ENCODE assay signal across 8 cellular contexts in the genomic region with DNA sequence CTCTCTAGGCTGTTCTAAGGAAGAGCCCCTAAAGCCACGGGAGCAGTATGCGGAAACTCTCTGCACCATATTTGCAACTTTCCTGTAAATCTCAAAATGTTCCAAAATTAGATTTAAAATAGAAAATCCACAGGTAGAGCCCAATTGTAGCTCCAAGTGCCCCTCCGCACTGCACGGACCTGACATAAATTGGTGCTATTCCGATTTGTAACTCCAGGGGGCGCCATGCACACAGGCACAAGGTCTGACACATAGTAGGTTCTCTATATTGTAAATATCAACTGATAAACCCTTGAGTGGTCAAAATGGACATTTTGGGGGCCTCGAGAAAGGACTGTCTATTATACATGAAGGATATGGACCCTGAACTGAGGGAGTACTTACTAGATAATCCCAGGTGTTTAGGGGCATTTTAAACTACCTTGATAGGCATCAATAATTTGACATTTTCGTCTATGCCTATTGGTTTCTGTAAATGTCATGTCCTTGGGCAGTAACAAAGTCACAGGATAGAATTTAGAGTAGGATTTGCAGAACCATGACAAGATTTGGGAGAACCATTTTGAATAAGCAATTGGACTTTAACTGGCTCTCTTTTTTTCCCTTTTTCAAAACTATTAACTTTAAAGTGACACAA. TPM values are rescaled to one million over a fixed set of nuclear protein-coding genes. Genes with fewer than 3 reads are reported as not detected.
DNase-seq lines count a peak whose midpoint lies in the region; ATAC-seq and TF ChIP-seq lines count a peak whose summit lies in the region.

No MANE protein-coding gene starts in this region.

- 6 to 11% methylated on average over 3 to 4 of the region's 8 CpGs for WGBS in gastroesophageal sphincter (ENCODE audit: low coverage in 1 of 2), 2 donors

- ATAC-seq in gastroesophageal sphincter: no peak
- ATAC-seq in GM21381 (IDR thresholded peaks at IDR 0.05; ENCODE audit: unreplicated experiment): no peak
- no peak for ATAC-seq in HG02981 (IDR thresholded peaks at IDR 0.05; ENCODE audit: unreplicated experiment)

- no peak overlapping the region for H3K27ac ChIP-seq in gastroesophageal sphincter

- peaks cover 50% of the 10 kb centered on the region for H3K27me3 ChIP-seq in gastroesophageal sphincter

- TF ChIP-seq CTCF in GM12801 (IDR thresholded peaks at IDR 0.05; ENCODE audit: extremely low read depth, insufficient read length): peak; percentile 22
- TF ChIP-seq CTCF in gastroesophageal sphincter (IDR thresholded peaks at IDR 0.05): peak; percentile 63 to 78 (median 68)

- H3K36me3 ChIP-seq in gastroesophageal sphincter: no peaks in the 10 kb centered on the region

- DNase-seq in NCI-H82 treated with DMSO at 0.1 percent for 48 hours (lab: John Stamatoyannopoulos, UW; ENCODE audit: unreplicated experiment) (peak; percentile 28), GM19240 (ENCODE audit: insufficient read length, low spot score) (no peak)
- DNase-seq in activated T-cell treated with anti-CD3 and anti-CD28 coated beads, Interleukin-2, amount 50 U/mL, for 48 hours: peak; percentile 62 to 64
- DNase-seq in stimulated activated CD4-positive, alpha-beta T cell treated with anti-CD3 and anti-CD28 coated beads, Interleukin-12 subunit alpha, Interleukin-12 subunit beta, amount 100 ng/mL, for 48 hours (ENCODE audit: low read depth in 2 of 3, low spot score in 1 of 3): peak in 2 of 3 donors; percentile 35 to 62

- TF ChIP-seq POLR2A in gastroesophageal sphincter (IDR thresholded peaks at IDR 0.05): no peak

- no peak for TF ChIP-seq EP300 in gastroesophageal sphincter (IDR thresholded peaks at IDR 0.05)

- no peaks in the 10 kb centered on the region for H3K9me3 ChIP-seq in gastroesophageal sphincter

- H3K4me1 ChIP-seq in gastroesophageal sphincter: no peaks in the 10 kb centered on the region

- H3K4me3 ChIP-seq in gastroesophageal sphincter: no peak overlapping the region

RNA-seq across cellular contexts. Expression of a gene that starts 36.6 kb away (rescaled TPM):
- total RNA-seq in gastroesophageal sphincter: under 1 TPM in 2 of 4 donors, not detected in 2; 0.12 to 0.47 TPM
